In the genomic region with DNA sequence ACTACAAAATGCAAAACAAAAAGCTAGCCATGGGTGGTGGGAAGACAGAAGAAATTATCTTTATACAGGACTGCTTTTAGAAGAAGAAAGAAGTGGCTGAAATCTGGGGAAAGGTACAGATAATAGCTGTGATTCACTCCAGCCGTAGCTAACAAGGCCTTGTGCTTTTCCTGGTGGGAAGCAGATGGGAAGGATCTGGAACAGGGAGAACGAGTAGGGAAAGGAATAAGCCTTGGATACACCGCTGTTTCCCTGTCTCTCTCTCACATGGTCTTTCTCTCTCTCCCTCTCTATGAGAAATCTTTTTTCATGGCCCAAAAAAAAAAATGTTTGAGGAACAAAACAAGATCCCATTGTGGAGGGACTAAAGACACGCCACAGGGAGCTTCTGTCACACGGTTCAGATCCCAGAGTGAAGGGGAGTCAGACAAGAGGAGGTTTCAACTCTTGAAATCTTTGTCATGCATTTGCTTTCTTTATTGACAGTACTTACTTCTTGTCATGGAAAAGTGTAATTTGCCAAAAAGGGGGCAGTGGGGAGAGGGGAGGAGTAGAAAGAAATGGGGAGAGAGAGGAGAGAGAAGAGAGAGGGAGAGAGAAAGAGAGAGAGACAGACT, we compare ENCODE assay signal across 25 cellular contexts.
DNase-seq lines count a peak whose midpoint lies in the region; ATAC-seq and TF ChIP-seq lines count a peak whose summit lies in the region.
"Had no signal": no experiment of that assay in that cellular context is flagged by ENCODE, and none has a peak within 500 bp of the region (broad histone marks: within the 10 kb centered on the region; RNA-seq: fewer than 3 reads in every experiment).

No MANE protein-coding gene starts in this region.

- no peaks in the 10 kb centered on the region for H3K27me3 ChIP-seq in HUES48 (ENCODE audit: control insufficient read depth, insufficient read depth, low read length)
- no peaks in the 10 kb centered on the region for H3K27me3 ChIP-seq in ectodermal cell (ENCODE audit: control insufficient read depth, insufficient read depth, low read length, poor library complexity, severe bottlenecking)
- no peaks in the 10 kb centered on the region for H3K27me3 ChIP-seq in neuron (ENCODE audit: insufficient read depth, low read length)
- no peaks in the 10 kb centered on the region for H3K27me3 ChIP-seq in Peyer's patch
- no peaks in the 10 kb centered on the region for H3K27me3 ChIP-seq in right lobe of liver
- H3K27me3 ChIP-seq: colonic mucosa, transverse colon had no signal

- peaks cover 26% of the 10 kb centered on the region for H3K4me1 ChIP-seq in HUES48 (ENCODE audit: control insufficient read depth, insufficient read depth, low read length)
- H3K4me1 ChIP-seq in ectodermal cell (ENCODE audit: control insufficient read depth, insufficient read depth, low read length) = no peaks in the 10 kb centered on the region
- H3K4me1 ChIP-seq in neuron (ENCODE audit: insufficient read depth, low read length) = peaks cover 14% of the 10 kb centered on the region
- no peaks in the 10 kb centered on the region for H3K4me1 ChIP-seq in Peyer's patch
- no peaks in the 10 kb centered on the region for H3K4me1 ChIP-seq in right lobe of liver
- H3K4me1 ChIP-seq: colonic mucosa, psoas muscle, transverse colon had no signal

- no peaks in the 10 kb centered on the region for H3K9me3 ChIP-seq in HUES48 (ENCODE audit: control insufficient read depth, insufficient read depth, low read length)
- no peaks in the 10 kb centered on the region for H3K9me3 ChIP-seq in ectodermal cell (ENCODE audit: control insufficient read depth, low read length)
- H3K9me3 ChIP-seq in neuron (ENCODE audit: low read length) = no peaks in the 10 kb centered on the region
- H3K9me3 ChIP-seq in Peyer's patch = no peaks in the 10 kb centered on the region
- peaks cover 0 to 3% (median 0%) of the 10 kb centered on the region in 4 donors for H3K9me3 ChIP-seq in right lobe of liver
- H3K9me3 ChIP-seq: colonic mucosa, psoas muscle, transverse colon had no signal

- no peak overlapping the region for H3K9ac ChIP-seq in HUES48 (ENCODE audit: low read depth, low read length)

- intact Hi-C loops in right lobe of liver (cut with DNase I) = no loop called here

- no peak for TF ChIP-seq CTCF in Peyer's patch (IDR thresholded peaks at IDR 0.05)
- no peak for TF ChIP-seq CTCF in right lobe of liver (IDR thresholded peaks at IDR 0.05)

- H3K4me3 ChIP-seq in HUES48 (ENCODE audit: low read depth, low read length) (no peak overlapping the region; the same call in 1 of the 2 replicates), ectodermal cell (ENCODE audit: insufficient read depth, low read depth, low read length) (no peak overlapping the region), neuron (ENCODE audit: low read length) (peak overlapping the region; percentile 21), Peyer's patch (no peak overlapping the region), right lobe of liver (no peak overlapping the region)
- H3K4me3 ChIP-seq: colonic mucosa, lung, psoas muscle, transverse colon had no signal

- H3K27ac ChIP-seq in HUES48 (ENCODE audit: low read depth, low read length) (peak overlapping the region; percentile 97), ectodermal cell (ENCODE audit: insufficient read depth, low read depth, low read length, poor library complexity, severe bottlenecking) (peak overlapping the region; percentile 68), Peyer's patch (no peak overlapping the region), right lobe of liver (no peak overlapping the region)
- H3K27ac ChIP-seq: colonic mucosa, psoas muscle, transverse colon, VCaP had no signal

- H2AFZ ChIP-seq in neuron (ENCODE audit: low read depth, low read length) = peak overlapping the region; percentile 33

- no peak for ATAC-seq in right lobe of liver
- ATAC-seq: left cardiac atrium, psoas muscle had no signal

- 2 to 3% methylated on average over 5 of the region's 5 CpGs for WGBS in ectodermal cell, 2 experiments
- 78% methylated on average over 5 of the region's 5 CpGs for WGBS in right lobe of liver (ENCODE audit: insufficient coverage, low coverage, low lambda C conversion rate, missing lambda C conversion rate)

- H3K36me3 ChIP-seq in HUES48 (ENCODE audit: control insufficient read depth, insufficient read depth, low read length) (no peaks in the 10 kb centered on the region), ectodermal cell (ENCODE audit: control insufficient read depth, insufficient read depth, low read length) (no peaks in the 10 kb centered on the region), neuron (ENCODE audit: insufficient read depth, low read length) (no peaks in the 10 kb centered on the region), Peyer's patch (no peaks in the 10 kb centered on the region), right lobe of liver (no peaks in the 10 kb centered on the region)
- H3K36me3 ChIP-seq: colonic mucosa, transverse colon had no signal

- DNase-seq in iPS-NIHi7 (ENCODE audit: extremely low spot score) (peak; percentile 32), Peyer's patch (no peak), right lobe of liver (no peak), NCI-H1092 treated with DMSO at 0.1 percent for 48 hours (lab: John Stamatoyannopoulos, UW) (no peak), Kasumi-1 (lab: John Stamatoyannopoulos, UW) (no peak)
- DNase-seq: activated CD4-positive, alpha-beta T cell treated with anti-CD3 and anti-CD28 coated beads for 48 hours; CD4-positive, alpha-beta T cell; colonic mucosa; effector CD8-positive, alpha-beta T cell; head of caudate nucleus; left cardiac atrium; NCI-H1048; NCI-H1694; NCI-H446; NCI-H82; psoas muscle; stimulated activated CD4-positive, alpha-beta T cell treated with anti-CD3 and anti-CD28 coated beads, Interleukin-4, amount 100 ng/mL, for 4 hours; SW 1271; T1000; transverse colon had no signal

- TF ChIP-seq POLR2A in Peyer's patch (IDR thresholded peaks at IDR 0.05) = no peak
- TF ChIP-seq POLR2A in right lobe of liver (IDR thresholded peaks at IDR 0.05) = no peak

Comparison
In these comparisons a context has a peak if more than half of its experiments do, and no peak if none do; other contexts are left out.
1. H3K27ac ChIP-seq: peak in HUES48 (single experiment) and ectodermal cell (single experiment); none in Peyer's patch (0 of 4) and right lobe of liver (0 of 3).